Comparison of ENCODE assay signal across 1 cellular context in the genomic region with DNA sequence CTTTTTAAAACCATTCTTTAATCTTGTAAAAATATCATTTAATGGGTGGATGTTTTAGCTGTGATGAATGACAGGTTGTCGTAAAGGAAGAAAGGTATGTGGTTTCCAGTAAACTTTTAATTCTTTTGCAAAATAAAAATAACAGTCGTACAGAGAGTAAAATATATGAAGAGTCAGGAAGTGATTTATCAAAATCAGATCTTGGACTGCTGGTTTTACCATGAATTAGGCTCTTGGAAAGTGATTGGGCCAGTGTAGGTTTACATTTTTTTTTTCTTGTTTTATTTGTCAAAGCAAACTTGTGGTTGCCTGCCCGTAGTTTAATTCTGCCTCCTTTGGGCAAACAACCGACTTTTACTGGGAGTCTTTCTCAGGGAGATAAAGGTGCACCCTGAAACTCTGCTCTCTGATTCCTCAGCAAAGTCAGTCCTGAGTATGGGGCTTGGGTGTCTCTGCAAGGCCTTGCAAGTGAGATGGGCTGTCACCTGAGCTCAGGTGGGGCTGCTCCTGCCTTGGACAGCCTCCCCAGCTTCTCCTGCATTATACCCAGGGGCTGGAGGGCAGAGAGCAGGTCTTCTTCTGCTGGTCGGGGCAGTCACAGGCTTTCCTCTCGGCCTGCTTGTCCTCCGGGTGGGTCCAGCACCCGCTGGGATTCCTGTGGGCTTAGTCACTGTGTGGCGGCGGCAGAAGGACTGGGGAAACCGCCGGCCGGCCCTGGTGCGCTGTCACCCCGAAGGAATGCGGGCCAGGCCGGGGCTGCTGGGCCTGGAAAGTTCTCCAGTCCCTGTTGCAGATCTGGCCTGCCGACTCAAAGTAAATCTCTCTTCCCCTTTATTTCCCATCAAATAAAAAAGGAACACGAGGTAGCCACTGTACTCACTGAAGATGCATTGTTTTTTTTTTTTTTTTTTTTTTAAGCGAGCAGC.
TF ChIP-seq lines count a peak whose summit lies in the region.

No MANE protein-coding gene starts in this region.

TF ChIP-seq in endothelial cell of umbilical vein, 7 proteins besides CTCF, POLR2A, EP300 and RAD21 (continued from another document):
- TF ChIP-seq GATA2 (IDR thresholded peaks at IDR 0.05; ENCODE audit: insufficient read depth, insufficient read length, low read depth, low read length) (peak; percentile 39), EZH2 (IDR thresholded peaks at IDR 0.05; ENCODE audit: borderline replicate concordance, low read depth, low read length, severe bottlenecking) (no peak), MYC (IDR thresholded peaks at IDR 0.05; ENCODE audit: low read depth, low read length) (no peak), JUN (IDR thresholded peaks at IDR 0.05; ENCODE audit: borderline replicate concordance, insufficient read depth, insufficient read length, low read depth) (peak; percentile 53)
